Comparison of ENCODE assay signal across 8 cellular contexts in genomic region chr2:70191244-70191735, GRCh38. TPM values are rescaled to one million over a fixed set of nuclear protein-coding genes. Genes with fewer than 3 reads are reported as not detected.
DNase-seq lines count a peak whose midpoint lies in the region; ATAC-seq, FAIRE-seq and TF ChIP-seq lines count a peak whose summit lies in the region.

No MANE protein-coding gene starts in this region.

- peak overlapping the region; percentile 96 for H2AFZ ChIP-seq in GM23248

- H3K4me1 ChIP-seq in GM23248 (ENCODE audit: insufficient read depth) = peaks cover 3% of the 10 kb centered on the region; the same call in 1 of the 2 replicates

- H3F3A ChIP-seq in GM23248 (ENCODE audit: insufficient read depth) = peaks cover 14% of the 10 kb centered on the region; the same call in 1 of the 2 replicates

- no peak for FAIRE-seq in HTR-8/SVneo (lab: Jason Lieb, UNC)

- in situ Hi-C loops in GM23248 (cut with MboI) = no loop called here

- H3K27ac ChIP-seq in GM23248 (peak overlapping the region; percentile 94), WERI-Rb-1 (peak overlapping the region; percentile 96)

- H3K27me3 ChIP-seq in GM23248 (replicated peaks; ENCODE audit: insufficient read depth) (no peaks in the 10 kb centered on the region), WERI-Rb-1 (ENCODE audit: insufficient read depth, low read depth, severe bottlenecking) (no peaks in the 10 kb centered on the region)

- ATAC-seq in GM18502 (IDR thresholded peaks at IDR 0.05; ENCODE audit: poor library complexity, unreplicated experiment) (no peak), GM18870 (IDR thresholded peaks at IDR 0.05; ENCODE audit: unreplicated experiment) (no peak)

- H3K9me3 ChIP-seq in GM23248 (ENCODE audit: low read depth) (no peaks in the 10 kb centered on the region), WERI-Rb-1 (ENCODE audit: severe bottlenecking) (no peaks in the 10 kb centered on the region)

- WGBS in GM23248 (ENCODE audit: low coverage in 1 of 2, low lambda C conversion rate in 2 of 2, missing lambda C conversion rate in 2 of 2), 2 experiments = 67 to 69% methylated on average over 13 of the region's 13 CpGs

- TF ChIP-seq CTCF in WERI-Rb-1 (IDR thresholded peaks at IDR 0.05; ENCODE audit: low read depth, low read length) = no peak
- no peak for TF ChIP-seq CTCF in fibroblast of villous mesenchyme (IDR thresholded peaks at IDR 0.05; ENCODE audit: insufficient read depth, low read depth, low read length)

- H3K4me3 ChIP-seq in GM23248 (peak overlapping the region; percentile 81), WERI-Rb-1 (ENCODE audit: low read depth, low read length) (peak overlapping the region; percentile 52), fibroblast of villous mesenchyme (ENCODE audit: low read depth, low read length) (peak overlapping the region; percentile 94), skeletal muscle cell (ENCODE audit: low read depth, low read length) (peak overlapping the region; percentile 64)

- no peaks in the 10 kb centered on the region for H3K9me2 ChIP-seq in GM23248 (ENCODE audit: insufficient read depth)

- DNase-seq in GM23248 (no peak), WERI-Rb-1 (no peak), fibroblast of villous mesenchyme (ENCODE audit: low read depth) (no peak), skeletal muscle cell (ENCODE audit: low read depth) (no peak), HuH-7.5 (ENCODE audit: low spot score) (no peak), HTR-8/SVneo (ENCODE audit: insufficient read length, low spot score) (no peak)

- H3K79me2 ChIP-seq in GM23248 (ENCODE audit: insufficient read depth) = peaks cover 31% of the 10 kb centered on the region

- H3K4me2 ChIP-seq in GM23248 (ENCODE audit: unreplicated experiment) = peak overlapping the region; percentile 95

- H3K36me3 ChIP-seq in GM23248 (ENCODE audit: low read depth) = no peaks in the 10 kb centered on the region
- H3K36me3 ChIP-seq in WERI-Rb-1 = no peaks in the 10 kb centered on the region

- peak overlapping the region; percentile 95 for H3K9ac ChIP-seq in GM23248

- H4K20me1 ChIP-seq in GM23248 (ENCODE audit: insufficient read depth) = no peaks in the 10 kb centered on the region

RNA-seq across cellular contexts. Expression of gene C2orf42, which starts 0.5 kb away (rescaled TPM):
- 23.2 and 25.5 TPM in 2 replicates for total RNA-seq in GM23248 (2014; rRNA removed; shearing (Covaris generic))
- 15.5 and 15.7 TPM in 2 replicates for polyA plus RNA-seq in GM23248 (2016; fragmentation: Nextera tagmentation; extraction: Ambion mirVana)
- total RNA-seq in fibroblast of villous mesenchyme = 14.5 and 33.7 TPM in 2 replicates

RNA-seq across cellular contexts. Expression of gene TIA1, which starts 57.1 kb away (rescaled TPM):
- 36.8 and 42.8 TPM in 2 replicates for total RNA-seq in GM23248 (2014; rRNA removed; shearing (Covaris generic))
- polyA plus RNA-seq in GM23248 (2016; fragmentation: Nextera tagmentation; extraction: Ambion mirVana) = 30.7 and 36.8 TPM in 2 replicates
- 85.7 and 114 TPM in 2 replicates for total RNA-seq in fibroblast of villous mesenchyme
